In genomic region chr9:24090566-24090965, GRCh38 we compare ENCODE assay signal across 28 cellular contexts.
DNase-seq lines count a peak whose midpoint lies in the region; ATAC-seq and TF ChIP-seq lines count a peak whose summit lies in the region.
"Had no signal": no experiment of that assay in that cellular context is flagged by ENCODE, and none has a peak within 500 bp of the region (broad histone marks: within the 10 kb centered on the region; RNA-seq: fewer than 3 reads in every experiment).

No MANE protein-coding gene starts in this region.

- no peaks in the 10 kb centered on the region for H3K9me3 ChIP-seq in neural progenitor cell (ENCODE audit: low read depth)
- H3K9me3 ChIP-seq in prostate gland = no peaks in the 10 kb centered on the region
- H3K9me3 ChIP-seq: colonic mucosa, ovary, upper lobe of right lung had no signal

- peaks cover 4% of the 10 kb centered on the region for H3K9me3 Mint-ChIP-seq in neural progenitor cell

- no peaks in the 10 kb centered on the region for H4K20me1 ChIP-seq in neural progenitor cell (ENCODE audit: low read depth)

- DNase-seq in DMS53 (lab: John Stamatoyannopoulos, UW) (peak; percentile 41), DMS53 treated with DMSO at 0.1 percent for 48 hours (lab: John Stamatoyannopoulos, UW; ENCODE audit: unreplicated experiment) (no peak), HEK293T (ENCODE audit: extremely low spot score) (peak; percentile 16), OCI-M2 (lab: John Stamatoyannopoulos, UW; ENCODE audit: unreplicated experiment) (peak; percentile 26), neural progenitor cell (ENCODE audit: low spot score) (no peak), NCI-H345 treated with DMSO at 0.1 percent for 48 hours (lab: John Stamatoyannopoulos, UW; ENCODE audit: unreplicated experiment) (no peak), prostate gland (ENCODE audit: low spot score) (no peak)
- DNase-seq: activated CD4-positive, alpha-beta T cell treated with anti-CD3 and anti-CD28 coated beads for 4 hours; activated T-cell treated with anti-CD3 and anti-CD28 coated beads for 4 hours; aorta; colonic mucosa; effector memory CD4-positive, alpha-beta T cell; erythroblast; GOT3; head of caudate nucleus; IMR-90; natural killer cell; NCI-H1092 treated with DMSO at 0.1 percent for 48 hours; NCI-H2081; ovary; stimulated activated CD4-positive, alpha-beta T cell treated with anti-CD3 and anti-CD28 coated beads, Interleukin-4, amount 100 ng/mL, for 24 hours; upper lobe of right lung had no signal

- POLR2A ChIA-PET in HEK293T (lab: Yijun Ruan, JAX) = no interaction called here

- no peaks in the 10 kb centered on the region for H3F3A ChIP-seq in neural progenitor cell (ENCODE audit: low read depth)

- H3K79me2 ChIP-seq in neural progenitor cell (ENCODE audit: low read depth) = no peaks in the 10 kb centered on the region

- TF ChIP-seq POLR2A in prostate gland (IDR thresholded peaks at IDR 0.05) = no peak

- no peak overlapping the region for H3K4me3 Mint-ChIP-seq in neural progenitor cell
- H3K4me3 Mint-ChIP-seq: activated naive CD8-positive, alpha-beta T cell; natural killer cell; stimulated activated memory B cell treated with anti-CD40 and anti-IgM and Interleukin-4, amounts not matched to agents 10 μg/mL and 1 μg/mL and 100 μg/mL, for 72 hours; T-helper 2 cell treated with Interferon-gamma antibody and Interleukin-4, amounts not matched to agents 5 μg/mL and 100 μg/mL, for 36 hours had no signal

- no peaks in the 10 kb centered on the region for H3K27me3 ChIP-seq in neural progenitor cell
- H3K27me3 ChIP-seq in prostate gland (replicated peaks; ENCODE audit: insufficient read depth) = no peaks in the 10 kb centered on the region
- H3K27me3 ChIP-seq: colonic mucosa, ovary, right atrium auricular region, upper lobe of right lung had no signal

- TF ChIP-seq CTCF in neural progenitor cell (IDR thresholded peaks at IDR 0.05) (peak; percentile 30), prostate gland (IDR thresholded peaks at IDR 0.05) (no peak)

- H3K27ac ChIP-seq in neural progenitor cell = no peak overlapping the region
- H3K27ac ChIP-seq in prostate gland = no peak overlapping the region
- H3K27ac ChIP-seq: 22Rv1, colonic mucosa, ovary, right atrium auricular region, upper lobe of right lung had no signal

- intact Hi-C loops in prostate gland (cut with DNase I) = no loop called here

- H3K4me1 Mint-ChIP-seq in neural progenitor cell = no peaks in the 10 kb centered on the region
- H3K4me1 Mint-ChIP-seq: natural killer cell; stimulated activated memory B cell treated with anti-CD40 and anti-IgM and Interleukin-4, amounts not matched to agents 10 μg/mL and 1 μg/mL and 100 μg/mL, for 72 hours had no signal

- no peak overlapping the region for H2AFZ ChIP-seq in neural progenitor cell (replicated peaks)

- CTCF ChIA-PET in HEK293T (lab: Yijun Ruan, JAX) = no interaction called here

- no peaks in the 10 kb centered on the region for H3K27me3 Mint-ChIP-seq in neural progenitor cell (ENCODE audit: insufficient read depth, low read depth)
- H3K27me3 Mint-ChIP-seq: activated naive CD8-positive, alpha-beta T cell; stimulated activated memory B cell treated with anti-CD40 and anti-IgM and Interleukin-4, amounts not matched to agents 10 μg/mL and 1 μg/mL and 100 μg/mL, for 72 hours had no signal

- H3K4me1 ChIP-seq in neural progenitor cell (no peaks in the 10 kb centered on the region), prostate gland (replicated peaks) (no peaks in the 10 kb centered on the region)
- H3K4me1 ChIP-seq: colonic mucosa, right atrium auricular region, upper lobe of right lung had no signal

- H3K27ac Mint-ChIP-seq in neural progenitor cell = no peak overlapping the region
- H3K27ac Mint-ChIP-seq: activated naive CD8-positive, alpha-beta T cell; natural killer cell; stimulated activated memory B cell treated with anti-CD40 and anti-IgM and Interleukin-4, amounts not matched to agents 10 μg/mL and 1 μg/mL and 100 μg/mL, for 72 hours; T-helper 2 cell treated with Interferon-gamma antibody and Interleukin-4, amounts not matched to agents 5 μg/mL and 100 μg/mL, for 36 hours had no signal

- peaks cover 2% of the 10 kb centered on the region for H3K36me3 Mint-ChIP-seq in neural progenitor cell
- H3K36me3 Mint-ChIP-seq: activated naive CD8-positive, alpha-beta T cell; stimulated activated memory B cell treated with anti-CD40 and anti-IgM and Interleukin-4, amounts not matched to agents 10 μg/mL and 1 μg/mL and 100 μg/mL, for 72 hours had no signal

- H3K9ac ChIP-seq in neural progenitor cell = no peak overlapping the region

- 89% methylated on average over 6 of the region's 6 CpGs for WGBS in prostate gland

- H3K36me3 ChIP-seq in neural progenitor cell = no peaks in the 10 kb centered on the region
- H3K36me3 ChIP-seq in prostate gland = no peaks in the 10 kb centered on the region
- H3K36me3 ChIP-seq: colonic mucosa, ovary, right atrium auricular region, upper lobe of right lung had no signal

- ATAC-seq in HG03521 (IDR thresholded peaks at IDR 0.05; ENCODE audit: unreplicated experiment) = no peak
- ATAC-seq: natural killer cell; stimulated activated memory B cell treated with anti-CD40 and anti-IgM and Interleukin-4, amounts not matched to agents 10 μg/mL and 1 μg/mL and 100 μg/mL, for 72 hours; upper lobe of right lung had no signal

- no peak overlapping the region for H3K4me2 ChIP-seq in neural progenitor cell

- H3K4me3 ChIP-seq in neural progenitor cell (no peak overlapping the region), prostate gland (no peak overlapping the region)
- H3K4me3 ChIP-seq: colonic mucosa, ovary, right atrium auricular region, upper lobe of right lung had no signal

TF ChIP-seq in HEK293T, 16 proteins besides CTCF, POLR2A, EP300 and RAD21:
- TF ChIP-seq, protein P1, sequence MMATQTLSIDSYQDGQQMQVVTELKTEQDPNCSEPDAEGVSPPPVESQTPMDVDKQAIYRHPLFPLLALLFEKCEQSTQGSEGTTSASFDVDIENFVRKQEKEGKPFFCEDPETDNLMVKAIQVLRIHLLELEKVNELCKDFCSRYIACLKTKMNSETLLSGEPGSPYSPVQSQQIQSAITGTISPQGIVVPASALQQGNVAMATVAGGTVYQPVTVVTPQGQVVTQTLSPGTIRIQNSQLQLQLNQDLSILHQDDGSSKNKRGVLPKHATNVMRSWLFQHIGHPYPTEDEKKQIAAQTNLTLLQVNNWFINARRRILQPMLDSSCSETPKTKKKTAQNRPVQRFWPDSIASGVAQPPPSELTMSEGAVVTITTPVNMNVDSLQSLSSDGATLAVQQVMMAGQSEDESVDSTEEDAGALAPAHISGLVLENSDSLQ (IDR thresholded peaks at IDR 0.05) = peak; percentile 51; the same call in 1 of the 2 replicates
- TF ChIP-seq FOXM1 (IDR thresholded peaks at IDR 0.05; ENCODE audit: borderline replicate concordance) = no peak
TF ChIP-seq in HEK293T: peak in this region for 1.

Comparison
In these comparisons a context has a peak if more than half of its experiments do, and no peak if none do; other contexts are left out.
1. DNase-seq: peak in DMS53 (single experiment), HEK293T (single experiment) and OCI-M2 (single experiment); none in DMS53 treated with DMSO at 0.1 percent for 48 hours (single experiment), neural progenitor cell (single experiment), NCI-H345 treated with DMSO at 0.1 percent for 48 hours (single experiment) and prostate gland (single experiment).